Comparison of ENCODE assay signal across 15 cellular contexts in genomic region chr10:17474595-17474994, GRCh38. TPM values are rescaled to one million over a fixed set of nuclear protein-coding genes. Genes with fewer than 3 reads are reported as not detected.
DNase-seq lines count a peak whose midpoint lies in the region; ATAC-seq and TF ChIP-seq lines count a peak whose summit lies in the region.
"Had no signal": no experiment of that assay in that cellular context is flagged by ENCODE, and none has a peak within 500 bp of the region (broad histone marks: within the 10 kb centered on the region; RNA-seq: fewer than 3 reads in every experiment).

No MANE protein-coding gene starts in this region.

- H3K36me3 ChIP-seq in HEK293 (ENCODE audit: control insufficient read depth in 2 of 2, insufficient read depth in 1 of 2, low read length in 2 of 2) (no peaks in the 10 kb centered on the region), SK-N-SH (replicated peaks in 1 of 2; ENCODE audit: control insufficient read depth in 1 of 2, insufficient read depth in 2 of 2, low read length in 1 of 2) (no peaks in the 10 kb centered on the region)
- H3K36me3 ChIP-seq: MG63 had no signal

- POLR2A ChIA-PET in AG04450 (lab: Yijun Ruan, JAX) (no interaction called here), HEK293 (lab: Yijun Ruan, JAX) (interaction anchor here (0.6 kb wide), 1 partner anchor 186 kb away, joined by 3 read pairs; no protein-coding TSS in a partner anchor), SK-N-SH (lab: Yijun Ruan, JAX) (no interaction called here)

- no peak overlapping the region for H3K27ac ChIP-seq in AG04450 (ENCODE audit: low read depth, low read length)
- no peak overlapping the region for H3K27ac ChIP-seq in HEK293 (ENCODE audit: extremely low read depth, low read depth, low read length)
- H3K27ac ChIP-seq in SK-N-SH (ENCODE audit: low read depth in 2 of 2, low read length in 1 of 2), result no peak overlapping the region

- peak; percentile 44 for TF ChIP-seq CTCF in AG04450 (IDR thresholded peaks at IDR 0.05; ENCODE audit: low read depth, low read length)
- TF ChIP-seq CTCF in HEK293 (tag by site-specific recombination; IDR thresholded peaks at IDR 0.05), result peak; percentile 57; the same call in 1 of the 2 replicates
- peak; percentile 41 for TF ChIP-seq CTCF in SK-N-SH (IDR thresholded peaks at IDR 0.05)
- peak; percentile 11 for TF ChIP-seq CTCF in fibroblast of villous mesenchyme (IDR thresholded peaks at IDR 0.05; ENCODE audit: insufficient read depth, low read depth, low read length)

- no peak for ATAC-seq in GM19035 (IDR thresholded peaks at IDR 0.05; ENCODE audit: unreplicated experiment)

- CTCF ChIA-PET in AG04450 (lab: Charles Lee) (interaction anchor here (0.6 to 1.0 kb wide), 10 partner anchors 21 to 1272 kb away, joined by 3 to 13 read pairs (median 4); no protein-coding TSS in a partner anchor), HEK293 (lab: Yijun Ruan, JAX) (interaction anchor here (0.7 to 1.1 kb wide), 7 partner anchors 9 to 709 kb away, joined by 3 to 6 read pairs (median 4); no protein-coding TSS in a partner anchor), SK-N-SH (lab: Yijun Ruan, JAX) (interaction anchor here (0.7 to 1.2 kb wide), 2 partner anchors 18 to 52 kb away, joined by 3 read pairs; no protein-coding TSS in a partner anchor)

- DNase-seq in AG04450 (ENCODE audit: low read depth, low spot score) (no peak), SK-N-SH (no peak), fibroblast of villous mesenchyme (ENCODE audit: low read depth) (peak; percentile 13), inferior parietal cortex (ENCODE audit: extremely low spot score) (no peak), T1000 (lab: John Stamatoyannopoulos, UW) (no peak)
- DNase-seq in activated T-cell treated with anti-CD3 and anti-CD28 coated beads, Interleukin-2, amount 50 U/mL, for 24 hours, result no peak
- DNase-seq: CD8-positive, alpha-beta memory T cell; effector CD4-positive, alpha-beta T cell; H7; MG63; NK-92 treated with Interleukin-12 subunit alpha and Interleukin-12 subunit beta, amount 100 ng/mL, for 24 hours; T-helper 2 cell had no signal

- no peaks in the 10 kb centered on the region for H3F3A ChIP-seq in SK-N-SH (replicated peaks; ENCODE audit: insufficient read depth)

- peaks cover 2% of the 10 kb centered on the region for H3K4me1 Mint-ChIP-seq in activated T-cell treated with anti-CD3 and anti-CD28 coated beads, Interleukin-2, amount 50 U/mL, for 24 hours (ENCODE audit: low read depth)

- TF ChIP-seq RAD21 in SK-N-SH (IDR thresholded peaks at IDR 0.05; ENCODE audit: low read length), result peak; percentile 32

- TF ChIP-seq EP300 in SK-N-SH (IDR thresholded peaks at IDR 0.05; ENCODE audit: borderline replicate concordance in 1 of 2, low read depth in 1 of 2, low read length in 1 of 2), result no peak

- no peaks in the 10 kb centered on the region for H3K79me2 ChIP-seq in SK-N-SH (ENCODE audit: insufficient read depth)

- 21% methylated on average over 4 of the region's 4 CpGs for WGBS in SK-N-SH (ENCODE audit: low lambda C conversion rate)

- no peak overlapping the region for H3K4me3 Mint-ChIP-seq in activated T-cell treated with anti-CD3 and anti-CD28 coated beads, Interleukin-2, amount 50 U/mL, for 24 hours
- H3K4me3 Mint-ChIP-seq: activated naive CD4-positive, alpha-beta T cell treated with anti-CD3 and anti-CD28 coated beads, Interleukin-2, amount 50 U/mL, for 24 hours; CD8-positive, alpha-beta memory T cell had no signal

- H3K27me3 Mint-ChIP-seq in activated T-cell treated with anti-CD3 and anti-CD28 coated beads, Interleukin-2, amount 50 U/mL, for 24 hours, result peaks cover 45% of the 10 kb centered on the region

- H3K9me3 ChIP-seq in AG04450 (ENCODE audit: control insufficient read depth, insufficient read depth, low read length) (peaks cover 4% of the 10 kb centered on the region; the same call in 1 of the 2 replicates), HEK293 (ENCODE audit: control insufficient read depth, insufficient read depth, low read depth, low read length) (no peaks in the 10 kb centered on the region), SK-N-SH (no peaks in the 10 kb centered on the region)
- H3K9me3 ChIP-seq: MG63 had no signal

- H4K20me1 ChIP-seq in SK-N-SH (ENCODE audit: insufficient read depth), result no peaks in the 10 kb centered on the region

- H3K4me3 ChIP-seq in AG04450 (ENCODE audit: low read depth, low read length), result no peak overlapping the region
- H3K4me3 ChIP-seq in HEK293 (ENCODE audit: low read depth, low read length), result no peak overlapping the region
- H3K4me3 ChIP-seq in SK-N-SH (ENCODE audit: low read depth in 2 of 2, low read length in 1 of 2), result no peak overlapping the region
- no peak overlapping the region for H3K4me3 ChIP-seq in fibroblast of villous mesenchyme (ENCODE audit: low read depth, low read length)
- H3K4me3 ChIP-seq: MG63 had no signal

- H3K9me2 ChIP-seq in SK-N-SH, result no peaks in the 10 kb centered on the region; the same call in 1 of the 2 replicates

- no peak overlapping the region for H3K27ac Mint-ChIP-seq in activated T-cell treated with anti-CD3 and anti-CD28 coated beads, Interleukin-2, amount 50 U/mL, for 24 hours
- H3K27ac Mint-ChIP-seq: activated naive CD4-positive, alpha-beta T cell treated with anti-CD3 and anti-CD28 coated beads, Interleukin-2, amount 50 U/mL, for 24 hours had no signal

- H3K9me3 Mint-ChIP-seq in activated T-cell treated with anti-CD3 and anti-CD28 coated beads, Interleukin-2, amount 50 U/mL, for 24 hours, result peaks cover 5% of the 10 kb centered on the region
- H3K9me3 Mint-ChIP-seq: activated naive CD4-positive, alpha-beta T cell treated with anti-CD3 and anti-CD28 coated beads, Interleukin-2, amount 50 U/mL, for 24 hours had no signal

- no peak overlapping the region for H3K4me2 ChIP-seq in SK-N-SH

- no peaks in the 10 kb centered on the region for H3K36me3 Mint-ChIP-seq in activated T-cell treated with anti-CD3 and anti-CD28 coated beads, Interleukin-2, amount 50 U/mL, for 24 hours (ENCODE audit: low read depth)

- H3K9ac ChIP-seq in SK-N-SH, result no peak overlapping the region

- H3K4me1 ChIP-seq in HEK293 (ENCODE audit: control insufficient read depth, insufficient read depth, low read length), result no peaks in the 10 kb centered on the region
- no peaks in the 10 kb centered on the region for H3K4me1 ChIP-seq in SK-N-SH (ENCODE audit: control insufficient read depth in 1 of 2, insufficient read depth in 2 of 2, low read depth in 1 of 2, low read length in 1 of 2)

- no peak overlapping the region for H2AFZ ChIP-seq in SK-N-SH (ENCODE audit: low read depth)

- no peaks in the 10 kb centered on the region for H3K27me3 ChIP-seq in AG04450 (ENCODE audit: control insufficient read depth, insufficient read depth, low read length)
- no peaks in the 10 kb centered on the region for H3K27me3 ChIP-seq in SK-N-SH (ENCODE audit: insufficient read depth)
- H3K27me3 ChIP-seq: MG63 had no signal

TF ChIP-seq in SK-N-SH, 30 proteins besides CTCF, POLR2A, EP300 and RAD21 (continues in another document):
- no peak for TF ChIP-seq TCF12 (IDR thresholded peaks at IDR 0.05)
- TF ChIP-seq, protein P1, sequence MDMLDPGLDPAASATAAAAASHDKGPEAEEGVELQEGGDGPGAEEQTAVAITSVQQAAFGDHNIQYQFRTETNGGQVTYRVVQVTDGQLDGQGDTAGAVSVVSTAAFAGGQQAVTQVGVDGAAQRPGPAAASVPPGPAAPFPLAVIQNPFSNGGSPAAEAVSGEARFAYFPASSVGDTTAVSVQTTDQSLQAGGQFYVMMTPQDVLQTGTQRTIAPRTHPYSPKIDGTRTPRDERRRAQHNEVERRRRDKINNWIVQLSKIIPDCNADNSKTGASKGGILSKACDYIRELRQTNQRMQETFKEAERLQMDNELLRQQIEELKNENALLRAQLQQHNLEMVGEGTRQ (IDR thresholded peaks at IDR 0.05; ENCODE audit: borderline replicate concordance, low read depth, low read length), result no peak
- no peak for TF ChIP-seq FOSL2 (IDR thresholded peaks at IDR 0.05; ENCODE audit: borderline replicate concordance, low read depth)
- TF ChIP-seq PBX3 (IDR thresholded peaks at IDR 0.05), result no peak
- no peak for TF ChIP-seq EZH2phosphoT487 (IDR thresholded peaks at IDR 0.05; ENCODE audit: borderline replicate concordance, low read depth)
- no peak for TF ChIP-seq RXRA (IDR thresholded peaks at IDR 0.05; ENCODE audit: borderline replicate concordance, low read depth)
- TF ChIP-seq IRF3 (IDR thresholded peaks at IDR 0.05; ENCODE audit: low read depth, low read length), result no peak
- TF ChIP-seq, protein P2, sequence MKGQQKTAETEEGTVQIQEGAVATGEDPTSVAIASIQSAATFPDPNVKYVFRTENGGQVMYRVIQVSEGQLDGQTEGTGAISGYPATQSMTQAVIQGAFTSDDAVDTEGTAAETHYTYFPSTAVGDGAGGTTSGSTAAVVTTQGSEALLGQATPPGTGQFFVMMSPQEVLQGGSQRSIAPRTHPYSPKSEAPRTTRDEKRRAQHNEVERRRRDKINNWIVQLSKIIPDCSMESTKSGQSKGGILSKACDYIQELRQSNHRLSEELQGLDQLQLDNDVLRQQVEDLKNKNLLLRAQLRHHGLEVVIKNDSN (IDR thresholded peaks at IDR 0.05; ENCODE audit: borderline replicate concordance, low read depth), result no peak
- no peak for TF ChIP-seq NFIC (IDR thresholded peaks at IDR 0.05; ENCODE audit: borderline replicate concordance)
- TF ChIP-seq FOXJ3 (CRISPR knock-in tag; IDR thresholded peaks at IDR 0.05), result no peak

RNA-seq across cellular contexts. Expression of gene ST8SIA6, which starts 20.2 kb away (rescaled TPM):
- polyA plus RNA-seq in AG04450 (2011; rRNA removed) (0.10 TPM in 1 of 2 replicates, not detected in the other), SK-N-SH (2012; rRNA removed) (0.03 TPM in 1 of 2 replicates, not detected in the other)
- polyA minus RNA-seq in AG04450 (2011; rRNA and poly(A)+ RNA removed), result not detected in 2 replicates
- 0.03 TPM in 1 of 2 replicates, not detected in the other for polyA plus RNA-seq in SK-N-SH (2012; cell fraction: cytosol; rRNA removed)
- polyA plus RNA-seq in SK-N-SH (2012; cell fraction: nucleus; rRNA removed), result not detected in 2 replicates
- total RNA-seq in fibroblast of villous mesenchyme, result not detected in 2 replicates
- total RNA-seq: CD8-positive, alpha-beta memory T cell had no signal
